ENCODE assay signal across 8 cellular contexts in the genomic region with DNA sequence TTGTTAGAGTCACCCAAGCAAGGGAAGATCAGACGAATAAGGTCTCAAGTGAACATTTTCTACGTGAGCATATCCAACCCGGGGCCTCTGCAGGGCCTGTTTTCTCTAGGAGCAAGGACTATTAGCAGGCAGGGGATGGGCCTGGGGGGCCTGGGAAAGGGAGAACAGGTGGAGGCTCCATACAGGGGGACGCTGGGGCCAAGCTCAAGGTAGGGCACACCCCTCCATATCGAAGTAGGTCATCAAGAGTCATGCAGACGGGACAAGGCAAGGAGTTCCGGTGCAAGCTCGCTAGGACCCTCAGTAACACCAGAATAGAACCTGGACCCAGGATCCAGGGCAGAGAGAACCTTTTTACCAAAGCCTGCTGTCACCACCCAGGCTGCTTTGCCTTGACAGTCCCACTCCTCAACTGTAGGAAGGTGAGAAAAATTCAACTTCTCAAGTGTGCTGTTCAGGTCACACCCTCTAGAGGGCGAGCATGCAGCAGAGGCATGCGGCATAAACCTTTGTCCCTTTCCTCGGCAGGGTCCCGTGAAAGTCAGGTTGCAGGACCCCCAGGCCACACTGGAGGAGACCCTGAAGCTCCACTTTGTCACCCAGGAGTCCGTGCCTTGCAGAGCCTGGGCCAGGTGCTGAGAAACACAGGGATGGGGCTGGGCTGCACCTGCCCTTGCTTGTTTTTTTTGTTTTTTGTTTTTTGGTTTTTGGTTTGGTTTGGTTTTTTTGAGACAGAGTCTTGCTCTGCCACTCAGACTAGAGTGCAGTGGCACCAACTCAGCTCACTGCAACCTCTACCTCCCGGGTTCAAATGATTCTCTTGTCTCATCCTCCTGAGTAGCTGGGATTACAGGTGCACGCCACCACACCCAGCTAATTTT. TPM values are rescaled to one million over a fixed set of nuclear protein-coding genes. Genes with fewer than 3 reads are reported as not detected.
A peak's percentile ranks its signal among the peaks of the same experiment; 100 is the strongest.
DNase-seq lines count a peak whose midpoint lies in the region; ATAC-seq and TF ChIP-seq lines count a peak whose summit lies in the region.

No MANE protein-coding gene starts in this region.

- H3K36me3 Mint-ChIP-seq in Caco-2 (ENCODE audit: insufficient read depth, unreplicated experiment) (peaks cover 9% of the 10 kb centered on the region), neural crest cell (ENCODE audit: low read depth) (peaks cover 2% of the 10 kb centered on the region)

- peaks cover 9% of the 10 kb centered on the region; the same call in 1 of the 2 replicates for H3K9me3 ChIP-seq in Caco-2

- H3K4me3 ChIP-seq in Caco-2 (ENCODE audit: low read depth, low read length) = no peak overlapping the region

- H3K27me3 Mint-ChIP-seq in Caco-2 (ENCODE audit: insufficient read depth, unreplicated experiment) = no peaks in the 10 kb centered on the region
- peaks cover 17% of the 10 kb centered on the region for H3K27me3 Mint-ChIP-seq in neural crest cell (ENCODE audit: low read depth)

- TF ChIP-seq CTCF in Caco-2 (IDR thresholded peaks at IDR 0.05; ENCODE audit: insufficient read depth in 1 of 2, low read depth in 1 of 2, low read length in 1 of 2, severe bottlenecking in 1 of 2, unreplicated experiment in 1 of 2) = peak; percentile 66 to 72
- peak; percentile 86 for TF ChIP-seq CTCF in neural crest cell (conservative IDR thresholded peaks at IDR 0.05)

- H3K9me3 Mint-ChIP-seq in Caco-2 (ENCODE audit: unreplicated experiment) (no peaks in the 10 kb centered on the region), neural crest cell (peaks cover 3% of the 10 kb centered on the region)

- CTCF ChIA-PET in Caco-2 (lab: Charles Lee) = no interaction called here

- no peak for ATAC-seq in HG02798 (IDR thresholded peaks at IDR 0.05; ENCODE audit: poor library complexity, unreplicated experiment)
- ATAC-seq in GM21737 (IDR thresholded peaks at IDR 0.05; ENCODE audit: unreplicated experiment) = no peak

- DNase-seq in Caco-2 (peak; percentile 46 to 57), ecto neural progenitor cell (ENCODE audit: low spot score) (peak; percentile 73), neural crest cell (ENCODE audit: low read depth, low spot score) (peak; percentile 62), cortex of kidney (lab: John Stamatoyannopoulos, UW) (no peak)
- DNase-seq in activated CD4-positive, alpha-beta T cell treated with anti-CD3 and anti-CD28 coated beads for 1 hour = peak; percentile 42

- H3K27me3 ChIP-seq in Caco-2 (replicated peaks; ENCODE audit: control insufficient read depth, insufficient read depth, low read length) = no peaks in the 10 kb centered on the region

- H3K27ac Mint-ChIP-seq in Caco-2 (ENCODE audit: unreplicated experiment) = no peak overlapping the region
- no peak overlapping the region for H3K27ac Mint-ChIP-seq in neural crest cell (ENCODE audit: unreplicated experiment)

- no peak for TF ChIP-seq EP300 in Ishikawa (IDR thresholded peaks at IDR 0.05; ENCODE audit: borderline replicate concordance)

- intact Hi-C loops in Caco-2 (cut with micrococcal nuclease; ENCODE audit: unreplicated experiment) = no loop called here

- H3K4me3 Mint-ChIP-seq in Caco-2 (ENCODE audit: unreplicated experiment) (no peak overlapping the region), neural crest cell (no peak overlapping the region)

- BruUV-seq in Caco-2 (replicated peaks; lab: Mats Ljungman, UMichigan) = no TSS peak

- H3K36me3 ChIP-seq in Caco-2 (ENCODE audit: control insufficient read depth, insufficient read depth, low read length) = no peaks in the 10 kb centered on the region

- no peaks in the 10 kb centered on the region for H3K4me1 ChIP-seq in Caco-2

- POLR2A ChIA-PET in Caco-2 (lab: Charles Lee) = no interaction called here

- TF ChIP-seq RAD21 in Ishikawa (IDR thresholded peaks at IDR 0.05; ENCODE audit: low read depth) = peak; percentile 85

- H3K4me1 Mint-ChIP-seq in Caco-2 (ENCODE audit: low read depth, unreplicated experiment) (no peaks in the 10 kb centered on the region), neural crest cell (no peaks in the 10 kb centered on the region)

TF ChIP-seq in Ishikawa, 13 proteins besides CTCF, POLR2A, EP300 and RAD21:
- TF ChIP-seq, protein P1, sequence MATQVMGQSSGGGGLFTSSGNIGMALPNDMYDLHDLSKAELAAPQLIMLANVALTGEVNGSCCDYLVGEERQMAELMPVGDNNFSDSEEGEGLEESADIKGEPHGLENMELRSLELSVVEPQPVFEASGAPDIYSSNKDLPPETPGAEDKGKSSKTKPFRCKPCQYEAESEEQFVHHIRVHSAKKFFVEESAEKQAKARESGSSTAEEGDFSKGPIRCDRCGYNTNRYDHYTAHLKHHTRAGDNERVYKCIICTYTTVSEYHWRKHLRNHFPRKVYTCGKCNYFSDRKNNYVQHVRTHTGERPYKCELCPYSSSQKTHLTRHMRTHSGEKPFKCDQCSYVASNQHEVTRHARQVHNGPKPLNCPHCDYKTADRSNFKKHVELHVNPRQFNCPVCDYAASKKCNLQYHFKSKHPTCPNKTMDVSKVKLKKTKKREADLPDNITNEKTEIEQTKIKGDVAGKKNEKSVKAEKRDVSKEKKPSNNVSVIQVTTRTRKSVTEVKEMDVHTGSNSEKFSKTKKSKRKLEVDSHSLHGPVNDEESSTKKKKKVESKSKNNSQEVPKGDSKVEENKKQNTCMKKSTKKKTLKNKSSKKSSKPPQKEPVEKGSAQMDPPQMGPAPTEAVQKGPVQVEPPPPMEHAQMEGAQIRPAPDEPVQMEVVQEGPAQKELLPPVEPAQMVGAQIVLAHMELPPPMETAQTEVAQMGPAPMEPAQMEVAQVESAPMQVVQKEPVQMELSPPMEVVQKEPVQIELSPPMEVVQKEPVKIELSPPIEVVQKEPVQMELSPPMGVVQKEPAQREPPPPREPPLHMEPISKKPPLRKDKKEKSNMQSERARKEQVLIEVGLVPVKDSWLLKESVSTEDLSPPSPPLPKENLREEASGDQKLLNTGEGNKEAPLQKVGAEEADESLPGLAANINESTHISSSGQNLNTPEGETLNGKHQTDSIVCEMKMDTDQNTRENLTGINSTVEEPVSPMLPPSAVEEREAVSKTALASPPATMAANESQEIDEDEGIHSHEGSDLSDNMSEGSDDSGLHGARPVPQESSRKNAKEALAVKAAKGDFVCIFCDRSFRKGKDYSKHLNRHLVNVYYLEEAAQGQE (IDR thresholded peaks at IDR 0.05; ENCODE audit: low read depth) = no peak
- TF ChIP-seq TCF12 (IDR thresholded peaks at IDR 0.05; ENCODE audit: low read depth) = no peak
- TF ChIP-seq NFIC (IDR thresholded peaks at IDR 0.05) = no peak
- no peak for TF ChIP-seq MAX (IDR thresholded peaks at IDR 0.05)

RNA-seq across cellular contexts. Expression of gene APOBEC3B, which starts 8.6 kb away (rescaled TPM):
- total RNA-seq in Caco-2 (2022) (55.8 and 60.9 TPM in 2 replicates), neural crest cell (12.3 and 14.5 TPM in 2 replicates)

RNA-seq across cellular contexts. Expression of gene APOBEC3A, which starts 16.1 kb away (rescaled TPM):
- total RNA-seq in Caco-2 (2022) = not detected in 2 replicates
- not detected in 2 replicates for total RNA-seq in neural crest cell

RNA-seq across cellular contexts. Expression of gene APOBEC3C, which starts 40.5 kb away (rescaled TPM):
- total RNA-seq in Caco-2 (2022) (24.2 and 25.1 TPM in 2 replicates), neural crest cell (8.1 and 9.5 TPM in 2 replicates)

RNA-seq across cellular contexts. Expression of gene APOBEC3D, which starts 47.4 kb away (rescaled TPM):
- 0.19 and 0.39 TPM in 2 replicates for total RNA-seq in Caco-2 (2022)
- 1.1 and 1.4 TPM in 2 replicates for total RNA-seq in neural crest cell
